20 cellular contexts compared by ENCODE assay signal in the genomic region with DNA sequence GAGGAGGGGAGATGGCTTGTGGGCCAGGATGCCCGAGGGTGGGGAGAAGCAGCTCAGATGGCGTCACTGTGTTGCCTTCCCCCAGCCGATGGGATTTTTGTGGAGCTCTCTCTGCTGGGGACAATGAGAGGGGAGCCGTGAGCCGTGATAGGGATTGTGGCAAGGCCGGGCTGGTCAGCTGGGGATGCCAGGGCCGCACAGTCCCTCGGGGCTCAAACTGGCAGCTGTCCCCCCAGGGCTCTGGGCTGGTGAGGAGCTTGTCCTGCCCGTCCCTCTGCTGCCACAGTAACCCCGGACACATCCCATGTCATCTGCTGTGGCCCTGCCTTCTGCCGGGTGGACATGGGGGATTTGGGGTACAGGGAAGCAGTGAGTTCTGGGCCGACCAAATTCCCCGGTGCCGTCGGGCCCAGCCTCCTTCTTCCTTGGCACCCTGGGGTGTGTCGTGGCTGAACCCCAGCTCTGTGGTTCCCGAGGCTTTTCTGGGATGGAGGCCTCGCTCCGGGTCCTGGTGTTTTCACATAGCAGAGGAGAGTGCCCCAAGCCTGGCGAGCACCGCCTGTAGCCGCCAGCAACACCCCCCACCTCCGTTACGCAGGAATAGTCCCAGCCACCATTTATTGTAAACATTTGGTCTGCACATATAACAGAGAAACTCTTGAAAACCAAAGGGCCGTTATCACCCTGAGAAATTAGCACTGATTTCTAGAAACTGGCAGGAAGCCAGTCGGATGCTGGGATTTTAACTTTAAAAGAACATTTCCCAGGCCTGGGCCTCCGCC.
"Had no signal": no experiment of that assay in that cellular context is flagged by ENCODE, and none has a peak within 500 bp of the region (broad histone marks: within the 10 kb centered on the region; RNA-seq: fewer than 3 reads in every experiment).

No MANE protein-coding gene starts in this region.

- H3K27ac ChIP-seq: brain microvascular endothelial cell, lower lobe of right lung, thyroid gland, VCaP had no signal

- H3K4me1 ChIP-seq: lower lobe of right lung, thyroid gland had no signal

- H3K9me3 ChIP-seq: lower lobe of right lung, mucosa of descending colon, thyroid gland had no signal

- DNase-seq: activated CD4-positive, alpha-beta memory T cell treated with anti-CD3 and anti-CD28 coated beads, Interleukin-2, amount 10 ng/mL, durations not matched to agents 7 days and 5 days; activated CD4-positive, alpha-beta T cell treated with anti-CD3 and anti-CD28 coated beads, Interleukin-2, amount 10 ng/mL, durations not matched to agents 24 days and 14 days; activated effector memory CD4-positive, alpha-beta T cell treated with anti-CD3 and anti-CD28 coated beads, Interleukin-2, amount 50 U/mL, for 16 hours; activated naive CD4-positive, alpha-beta T cell treated with anti-CD3 and anti-CD28 coated beads, Interleukin-2, amount 10 ng/mL, durations not matched to agents 7 days and 5 days; activated naive CD8-positive, alpha-beta T cell treated with anti-CD3 and anti-CD28 coated beads, Interleukin-2, amount 50 U/mL, for 24 hours; anterior cingulate cortex; brain microvascular endothelial cell; caudate nucleus; effector memory CD8-positive, alpha-beta T cell; hippocampal formation; left colon; lower lobe of right lung; mesendoderm; mucosa of descending colon; stimulated activated CD4-positive, alpha-beta T cell treated with anti-CD3 and anti-CD28 coated beads, Interleukin-4, amount 100 ng/mL, for 24 hours; stimulated activated naive CD4-positive, alpha-beta T cell treated with Interleukin-2 at 50 U/mL for 16 hours; thyroid gland had no signal

- H3K27me3 ChIP-seq: thyroid gland had no signal

- ATAC-seq: activated CD4-positive, CD25-positive, alpha-beta regulatory T cell treated with anti-CD3 and anti-CD28 coated beads, Interleukin-2, amount 50 U/mL, for 24 hours; activated naive CD8-positive, alpha-beta T cell treated with anti-CD3 and anti-CD28 coated beads, Interleukin-2, amount 50 U/mL, for 24 hours; effector memory CD8-positive, alpha-beta T cell; esophagus mucosa; left colon; lower lobe of right lung; mucosa of descending colon had no signal

- H3K4me3 ChIP-seq: lower lobe of right lung, mucosa of descending colon, thyroid gland had no signal

- H3K36me3 ChIP-seq: brain microvascular endothelial cell, lower lobe of right lung, thyroid gland had no signal
